ENCODE assay signal across 12 cellular contexts in the genomic region with DNA sequence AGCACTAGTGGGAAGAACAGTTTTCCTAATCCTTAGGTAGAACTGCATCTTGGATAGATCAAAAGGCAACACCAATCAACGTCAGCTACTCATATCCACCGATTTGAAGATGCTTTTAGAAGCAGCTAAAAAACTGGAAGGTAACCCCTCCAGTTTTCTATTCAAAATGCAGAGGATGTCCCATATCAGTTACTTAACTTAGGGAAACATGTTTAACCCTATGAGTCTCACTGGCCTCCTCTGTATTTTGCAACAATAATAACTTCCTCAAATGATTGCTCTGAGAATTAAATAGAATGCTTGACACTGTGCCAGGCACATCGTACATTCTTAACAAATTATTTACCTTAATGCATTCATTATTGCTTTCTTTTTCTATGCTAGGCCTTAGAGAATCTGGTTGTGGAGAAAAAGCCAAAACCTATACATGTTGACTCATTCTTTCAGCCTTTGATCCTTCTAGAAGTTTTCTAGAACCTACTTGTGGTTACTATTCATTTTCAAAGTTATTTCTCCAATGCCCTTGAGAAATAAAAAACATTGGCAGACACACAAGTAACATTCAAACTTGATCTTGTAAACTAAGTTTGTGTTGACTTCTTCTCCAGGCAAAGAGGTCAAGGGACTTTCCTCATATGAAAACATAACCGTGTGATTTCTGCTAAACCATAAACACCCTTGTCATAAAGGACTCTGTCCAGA. TPM values are rescaled to one million over a fixed set of nuclear protein-coding genes. Genes with fewer than 3 reads are reported as not detected.
DNase-seq lines count a peak whose midpoint lies in the region; TF ChIP-seq lines count a peak whose summit lies in the region.
"Had no signal": no experiment of that assay in that cellular context is flagged by ENCODE, and none has a peak within 500 bp of the region (broad histone marks: within the 10 kb centered on the region; RNA-seq: fewer than 3 reads in every experiment).

No MANE protein-coding gene starts in this region.

- peaks cover 96% of the 10 kb centered on the region for H3K79me2 ChIP-seq in osteoblast (ENCODE audit: insufficient read depth, low read length)

- no peaks in the 10 kb centered on the region for H3K27me3 ChIP-seq in osteoblast (ENCODE audit: insufficient read depth, low read length)
- no peaks in the 10 kb centered on the region for H3K27me3 ChIP-seq in tibial nerve

- H3K4me1 ChIP-seq in osteoblast (ENCODE audit: insufficient read depth, low read length) = peaks cover 34% of the 10 kb centered on the region
- H3K4me1 ChIP-seq in tibial nerve = peaks cover 0 to 29% (median 2%) of the 10 kb centered on the region in 4 donors

- TF ChIP-seq POLR2A in NB4 (IDR thresholded peaks at IDR 0.05; ENCODE audit: extremely low read depth, insufficient read length) = no peak
- no peak for TF ChIP-seq POLR2A in tibial nerve (IDR thresholded peaks at IDR 0.05)

- H4K20me1 ChIP-seq in osteoblast (ENCODE audit: insufficient read depth, low read length) = peaks cover 24% of the 10 kb centered on the region

- peak; percentile 33 for DNase-seq in GM12865 (ENCODE audit: low read depth)
- peak; percentile 40 for DNase-seq in NB4 (ENCODE audit: low read depth)
- peak; percentile 21 for DNase-seq in astrocyte of the spinal cord (ENCODE audit: low read depth, low spot score)
- no peak for DNase-seq in osteoblast (ENCODE audit: insufficient read length, low spot score, missing footprints)
- no peak for DNase-seq in NCI-H2029 (lab: John Stamatoyannopoulos, UW)
- no peak for DNase-seq in kidney glomerular epithelial cell (lab: John Stamatoyannopoulos, UW)
- no peak for DNase-seq in tibial nerve (ENCODE audit: low spot score in 2 of 2)
- DNase-seq: activated CD4-positive, alpha-beta T cell treated with anti-CD3 and anti-CD28 coated beads, Interleukin-2, amount 50 U/mL, for 1 hour; anterior cingulate cortex; DMS 273 treated with DMSO at 0.1 percent for 48 hours; NCI-H1694; NCI-H774 had no signal

- TF ChIP-seq EP300 in tibial nerve (IDR thresholded peaks at IDR 0.05) = no peak

- H2AFZ ChIP-seq in osteoblast (ENCODE audit: low read length) = no peak overlapping the region

- H3K36me3 ChIP-seq in osteoblast (ENCODE audit: insufficient read depth, low read length) (peaks cover 5% of the 10 kb centered on the region), tibial nerve (no peaks in the 10 kb centered on the region)

- H3K4me3 ChIP-seq in GM12865 (ENCODE audit: low read depth, low read length) = peak overlapping the region; percentile 96
- H3K4me3 ChIP-seq in NB4 (ENCODE audit: low read depth, low read length) = no peak overlapping the region
- H3K4me3 ChIP-seq in astrocyte of the spinal cord (ENCODE audit: low read depth, low read length) = no peak overlapping the region
- H3K4me3 ChIP-seq in osteoblast (ENCODE audit: insufficient read depth, low read length) = no peak overlapping the region
- H3K4me3 ChIP-seq in tibial nerve = no peak overlapping the region

- peak overlapping the region; percentile 14 for H3K4me2 ChIP-seq in osteoblast (ENCODE audit: insufficient read depth, low read length)

- 28 to 36% methylated on average over 4 of the region's 4 CpGs for WGBS in tibial nerve, 2 donors

- no peak overlapping the region for H3K27ac ChIP-seq in osteoblast (ENCODE audit: low read depth, low read length)
- H3K27ac ChIP-seq in tibial nerve = no peak overlapping the region

- in situ Hi-C loops in astrocyte of the spinal cord (cut with HindIII; ENCODE audit: low sequenced_read_pairs) = no loop called here

- no peaks in the 10 kb centered on the region for H3K9me3 ChIP-seq in osteoblast (ENCODE audit: low read depth, low read length)
- H3K9me3 ChIP-seq in tibial nerve = no peaks in the 10 kb centered on the region

- TF ChIP-seq CTCF in GM12865 (IDR thresholded peaks at IDR 0.05; ENCODE audit: insufficient read depth, low read depth, low read length, missing control alignments) = no peak
- no peak for TF ChIP-seq CTCF in NB4 (IDR thresholded peaks at IDR 0.05; ENCODE audit: low read depth, low read length)
- TF ChIP-seq CTCF in astrocyte of the spinal cord (IDR thresholded peaks at IDR 0.05; ENCODE audit: low read depth, low read length) = no peak
- no peak for TF ChIP-seq CTCF in osteoblast (IDR thresholded peaks at IDR 0.05; ENCODE audit: extremely low read depth, low read depth, low read length)
- TF ChIP-seq CTCF in tibial nerve (IDR thresholded peaks at IDR 0.05) = no peak

RNA-seq across cellular contexts. Expression of gene DOCK10, which starts 4.7 kb away (rescaled TPM):
- total RNA-seq in osteoblast = 33.3 and 38.3 TPM in 2 replicates
- 10 to 100 TPM; 16.7 to 37.2 (median 20.8) TPM for total RNA-seq in tibial nerve

Comparison
In these comparisons a context has a peak if more than half of its experiments do, and no peak if none do; other contexts are left out.
1. DNase-seq: peak in GM12865 (single experiment), NB4 (single experiment) and astrocyte of the spinal cord (single experiment); none in osteoblast (single experiment), NCI-H2029 (single experiment), kidney glomerular epithelial cell (single experiment) and tibial nerve (0 of 2).